In genomic region chr7:157279973-157280841, GRCh38 we compare ENCODE assay signal across 14 cellular contexts. TPM values are rescaled to one million over a fixed set of nuclear protein-coding genes. Genes with fewer than 3 reads are reported as not detected.
DNase-seq lines count a peak whose midpoint lies in the region; ATAC-seq and TF ChIP-seq lines count a peak whose summit lies in the region.
"Had no signal": no experiment of that assay in that cellular context is flagged by ENCODE, and none has a peak within 500 bp of the region (broad histone marks: within the 10 kb centered on the region; RNA-seq: fewer than 3 reads in every experiment).

No MANE protein-coding gene starts in this region.

- H3K9me3 ChIP-seq in adipocyte (ENCODE audit: control insufficient read depth, low read length) (no peaks in the 10 kb centered on the region), spleen (peaks cover 0 to 17% (median 13%) of the 10 kb centered on the region in 8 donors)
- H3K9me3 ChIP-seq: SJSA1 had no signal

- peak overlapping the region; percentile 73 for H3K4me3 ChIP-seq in adipocyte (ENCODE audit: low read length)
- H3K4me3 ChIP-seq in spleen, result peak overlapping the region in 7 of 8 donors; percentile 30 to 66 (median 39)
- H3K4me3 ChIP-seq: SJSA1 had no signal

- TF ChIP-seq POLR2A in spleen (IDR thresholded peaks at IDR 0.05), result no peak

- intact Hi-C loops in spleen (cut with DNase I; ENCODE audit: low total_unique reads), result loop anchor here (10.0 kb wide), 1 partner anchor 305 kb away; no protein-coding TSS in a partner anchor

- H3K36me3 ChIP-seq in adipocyte (ENCODE audit: control insufficient read depth, insufficient read depth, low read length, severe bottlenecking), result no peaks in the 10 kb centered on the region
- H3K36me3 ChIP-seq in spleen, result no peaks in the 10 kb centered on the region
- H3K36me3 ChIP-seq: SJSA1 had no signal

- 85 to 91% (median 86%) methylated on average over 4 to 36 of the region's 36 CpGs for WGBS in spleen, 5 donors

- ATAC-seq in GM18517 (IDR thresholded peaks at IDR 0.05; ENCODE audit: unreplicated experiment) (no peak), HG03432 (IDR thresholded peaks at IDR 0.05; ENCODE audit: unreplicated experiment) (no peak), HG03439 (IDR thresholded peaks at IDR 0.05; ENCODE audit: unreplicated experiment) (no peak)
- ATAC-seq: activated T-helper 17 cell treated with anti-CD3 and anti-CD28 coated beads, Interleukin-2, amount 50 U/mL, for 72 hours had no signal

- DNase-seq in GM10266 (ENCODE audit: extremely low spot score) (peak; percentile 37), adipocyte (ENCODE audit: low read depth) (no peak), islet precursor cell (peak; percentile 49), spleen (peak; percentile 78), DMS153 (lab: John Stamatoyannopoulos, UW) (no peak)
- DNase-seq: activated CD4-positive, alpha-beta T cell treated with anti-CD3 and anti-CD28 coated beads for 1 hour; glutamatergic neuron; mesendoderm; NCI-H510A had no signal

- H3K4me1 ChIP-seq in adipocyte (ENCODE audit: control insufficient read depth, insufficient read depth, low read length) (peaks cover 13% of the 10 kb centered on the region), spleen (peaks cover 0 to 51% (median 27%) of the 10 kb centered on the region in 6 donors)

- H3K27ac ChIP-seq in spleen, result peak overlapping the region in 1 of 8 donors; percentile 71
- H3K27ac ChIP-seq: SJSA1 had no signal

- no peaks in the 10 kb centered on the region for H3K27me3 ChIP-seq in adipocyte (replicated peaks; ENCODE audit: control insufficient read depth, insufficient read depth, low read length)
- peaks cover 0 to 57% (median 17%) of the 10 kb centered on the region in 7 donors for H3K27me3 ChIP-seq in spleen (replicated peaks in 1 of 7)
- H3K27me3 ChIP-seq: SJSA1 had no signal

- TF ChIP-seq CTCF in GM10266 (IDR thresholded peaks at IDR 0.05; ENCODE audit: control insufficient read depth, insufficient read depth, low read depth, missing control alignments), result no peak
- TF ChIP-seq CTCF in spleen (IDR thresholded peaks at IDR 0.05 in 8 of 11, conservative IDR thresholded peaks at IDR 0.05 in 3 of 11), result no peak

- H3K9ac ChIP-seq in adipocyte (ENCODE audit: low read length), result peak overlapping the region; percentile 84

RNA-seq across cellular contexts. Expression of gene DNAJB6, which starts 56.6 kb away (rescaled TPM):
- total RNA-seq in spleen, result 100 to 1,000 TPM in 2 of 7 donors, 10 to 100 TPM in 5; 84.8 to 115 (median 95.9) TPM
- 10 to 100 TPM; 37.7 to 70.8 (median 49.5) TPM for polyA plus RNA-seq in spleen

Comparison
In these comparisons a context has a peak if more than half of its experiments do, and no peak if none do; other contexts are left out.
1. DNase-seq: peak in GM10266 (single experiment), islet precursor cell (single experiment) and spleen (single experiment); none in adipocyte (single experiment) and DMS153 (single experiment).